ENCODE assay signal across 8 cellular contexts in genomic region chr11:73597956-73598718, GRCh38. TPM values are rescaled to one million over a fixed set of nuclear protein-coding genes. Genes with fewer than 3 reads are reported as not detected.
DNase-seq lines count a peak whose midpoint lies in the region; ATAC-seq, FAIRE-seq and TF ChIP-seq lines count a peak whose summit lies in the region.

FAM168A (minus strand) TSS chr11:73598112; CDS start chr11:73468474, 129,638 bp downstream.

- intact Hi-C loops in adrenal gland (cut with DNase I) (no loop called here), heart left ventricle (cut with DNase I) (loop anchor here in 8 of 10 donors (2.0 to 10.0 kb wide), 9 partner anchors 113 to 291 kb away; partner anchors contain the start of gene ARHGEF17 (in 1 of the 8))

- H3K27ac Mint-ChIP-seq in type B pancreatic cell, result peak within 1 kb of the TSS; percentile 92

- H3K36me3 Mint-ChIP-seq in type B pancreatic cell, result peaks cover 4% of the 10 kb centered on the region

- no peaks in the 10 kb centered on the region for H3K27me3 Mint-ChIP-seq in type B pancreatic cell

- FAIRE-seq in GM12892 (lab: Jason Lieb, UNC), result peak; percentile 98

- H3K4me3 ChIP-seq in adrenal gland, result peak within 1 kb of the TSS; percentile 56 to 98 (median 73)
- peak within 1 kb of the TSS; percentile 75 to 97 (median 90) for H3K4me3 ChIP-seq in heart left ventricle

- H3K9me3 Mint-ChIP-seq in type B pancreatic cell, result no peaks in the 10 kb centered on the region

- TF ChIP-seq CTCF in adrenal gland (IDR thresholded peaks at IDR 0.05) (peak in 5 of 6 experiments; percentile 18 to 68 (median 46)), heart left ventricle (IDR thresholded peaks at IDR 0.05) (peak in 8 of 12 donors; percentile 14 to 44 (median 25)), type B pancreatic cell (conservative IDR thresholded peaks at IDR 0.05) (peak; percentile 63)

- 0 to 1% (median 0%) methylated on average over 7 to 64 of the region's 64 CpGs for WGBS in adrenal gland, 4 donors
- 0 to 2% (median 1%) methylated on average over 29 to 64 of the region's 64 CpGs for WGBS in heart left ventricle, 4 donors

- H3K9me3 ChIP-seq in adrenal gland (replicated peaks in 1 of 3) (no peaks in the 10 kb centered on the region), heart left ventricle (no peaks in the 10 kb centered on the region)

- H3K27me3 ChIP-seq in adrenal gland (no peaks in the 10 kb centered on the region), heart left ventricle (no peaks in the 10 kb centered on the region)

- peak; percentile 66 for TF ChIP-seq POLR2A in GM12892 (IDR thresholded peaks at IDR 0.05; ENCODE audit: low read depth, low read length)
- TF ChIP-seq POLR2A in adrenal gland (IDR thresholded peaks at IDR 0.05), result peak; percentile 51 to 82
- TF ChIP-seq POLR2A in heart left ventricle (IDR thresholded peaks at IDR 0.05), result peak in 1 of 2 donors; percentile 75

- H3K4me1 ChIP-seq in adrenal gland (replicated peaks in 1 of 2) (peaks cover 10 to 11% of the 10 kb centered on the region in 2 donors), heart left ventricle (peaks cover 0 to 28% (median 15%) of the 10 kb centered on the region in 12 donors)

- DNase-seq in GM12892 (ENCODE audit: insufficient read length) (peak; percentile 90), NCI-H146 (lab: John Stamatoyannopoulos, UW) (peak; percentile 99), T-helper 1 cell (peak; percentile 90 to 97 (median 91)), adrenal gland (peak; percentile 96 to 97 (median 97)), heart left ventricle (peak; percentile 97 to 98 (median 98)), pons (ENCODE audit: low spot score) (peak; percentile 100), type B pancreatic cell (ENCODE audit: extremely low spot score, unreplicated experiment) (peak; percentile 94)

- H3K4me3 Mint-ChIP-seq in type B pancreatic cell, result peak within 1 kb of the TSS; percentile 93

- ATAC-seq in HG02852 (IDR thresholded peaks at IDR 0.05; ENCODE audit: unreplicated experiment) (peak; percentile 90), heart left ventricle (peak; percentile 97 to 99 (median 98))

- H3K27ac ChIP-seq in adrenal gland, result peak within 1 kb of the TSS; percentile 24 to 90 (median 62)
- peak within 1 kb of the TSS; percentile 69 to 92 (median 86) for H3K27ac ChIP-seq in heart left ventricle

- no peaks in the 10 kb centered on the region for H3K36me3 ChIP-seq in adrenal gland (replicated peaks in 1 of 2)
- no peaks in the 10 kb centered on the region for H3K36me3 ChIP-seq in heart left ventricle

- H3K4me1 Mint-ChIP-seq in type B pancreatic cell (ENCODE audit: unreplicated experiment), result peaks cover 37% of the 10 kb centered on the region

RNA-seq across cellular contexts. Expression of gene FAM168A, which starts in this region (rescaled TPM):
- 13.5 TPM for polyA plus RNA-seq in GM12892 (2012; ENCODE audit: missing spikeins)
- total RNA-seq in adrenal gland (10 to 100 TPM; 23.9 to 41.8 (median 35.7) TPM), heart left ventricle (10 to 100 TPM; 21.1 to 39.1 (median 31.2) TPM), type B pancreatic cell (ENCODE audit: low replicate concordance) (25.5 and 39.6 TPM in 2 replicates)
- polyA plus RNA-seq in adrenal gland (10 to 100 TPM in 2 of 3 donors, 1 to 10 TPM in 1; 7.7 to 23.5 (median 14.2) TPM), heart left ventricle (10 to 100 TPM in 1 of 2 donors, 1 to 10 TPM in 1; 9.0 to 20.1 TPM)

Comparison
In these comparisons a context has a peak if more than half of its experiments do, and no peak if none do; other contexts are left out.
1. Peak in every context shown above with its lines: DNase-seq, ATAC-seq, H3K4me3 ChIP-seq and H3K27ac ChIP-seq.
2. intact Hi-C loops: an anchor here in heart left ventricle (2.0 to 10.0 kb wide); none called in adrenal gland.